ENCODE assay signal across 16 cellular contexts in genomic region chr12:11497438-11497837, GRCh38.
DNase-seq lines count a peak whose midpoint lies in the region; ATAC-seq, FAIRE-seq and TF ChIP-seq lines count a peak whose summit lies in the region.
"Had no signal": no experiment of that assay in that cellular context is flagged by ENCODE, and none has a peak within 500 bp of the region (broad histone marks: within the 10 kb centered on the region; RNA-seq: fewer than 3 reads in every experiment).

No MANE protein-coding gene starts in this region.

- RAD21 ChIA-PET in GM12878 (lab: Charles Lee; ENCODE audit: unreplicated experiment): interaction anchor here (1.5 kb wide), 1 partner anchor 9 kb away, joined by 4 read pairs; no protein-coding TSS in a partner anchor

- H4K20me1 ChIP-seq in BLaER1 (peaks cover 15% of the 10 kb centered on the region; the same call in 1 of the 2 replicates), GM12878 (ENCODE audit: control insufficient read depth, insufficient read depth) (no peaks in the 10 kb centered on the region)

- TF ChIP-seq RAD21 in GM12878 (IDR thresholded peaks at IDR 0.05; ENCODE audit: insufficient read depth, low read depth, low read length): no peak

- no peak for TF ChIP-seq EP300 in GM12878 (IDR thresholded peaks at IDR 0.05; ENCODE audit: borderline replicate concordance in 1 of 2, control insufficient read depth in 1 of 2, low read depth in 2 of 2, low read length in 2 of 2)
- TF ChIP-seq EP300 in ovary (IDR thresholded peaks at IDR 0.05): no peak

- CTCF ChIA-PET in GM12878 (lab: Yijun Ruan, JAX): interaction anchor here (0.6 to 2.4 kb wide), 3 partner anchors 10 to 188 kb away, joined by 3 to 13 read pairs (median 3); no protein-coding TSS in a partner anchor

- ATAC-seq in GM18498 (IDR thresholded peaks at IDR 0.05; ENCODE audit: unreplicated experiment) (peak; percentile 10), GM12878 (no peak), right lobe of liver (peak; percentile 82 to 92 (median 89))

- H3K4me1 ChIP-seq in BLaER1: peaks cover 17% of the 10 kb centered on the region
- peaks cover 5% of the 10 kb centered on the region for H3K4me1 ChIP-seq in GM12878 (ENCODE audit: control insufficient read depth, insufficient read depth, low read length)
- peaks cover 0 to 11% (median 3%) of the 10 kb centered on the region in 4 donors for H3K4me1 ChIP-seq in right lobe of liver
- H3K4me1 ChIP-seq in ovary (ENCODE audit: insufficient read depth): peaks cover 1% of the 10 kb centered on the region
- H3K4me1 ChIP-seq: BE2C had no signal

- H2AFZ ChIP-seq in GM12878 (ENCODE audit: control insufficient read depth, low read depth, low read length): no peak overlapping the region

- BruUV-seq in GM12878 (replicated peaks; lab: Mats Ljungman, UMichigan): no TSS peak

- H3K36me3 ChIP-seq in BLaER1 (no peaks in the 10 kb centered on the region), GM12878 (ENCODE audit: control insufficient read depth in 2 of 2, insufficient read depth in 2 of 2, low read length in 1 of 2) (no peaks in the 10 kb centered on the region), right lobe of liver (no peaks in the 10 kb centered on the region), ovary (no peaks in the 10 kb centered on the region)
- H3K36me3 ChIP-seq: BE2C had no signal

- intact Hi-C loops in GM12878 (cut with micrococcal nuclease; ENCODE audit: unreplicated experiment): no loop called here
- intact Hi-C loops in right lobe of liver (cut with DNase I): no loop called here
- intact Hi-C loops in ovary (cut with DNase I): loop anchor here in 1 of 4 donors (10.0 kb wide), 1 partner anchor 1587 kb away; no protein-coding TSS in a partner anchor

- H3K27ac ChIP-seq in BLaER1: no peak overlapping the region
- no peak overlapping the region for H3K27ac ChIP-seq in GM12878 (ENCODE audit: control insufficient read depth, insufficient read depth)
- no peak overlapping the region for H3K27ac ChIP-seq in right lobe of liver
- H3K27ac ChIP-seq in ovary: no peak overlapping the region

- TF ChIP-seq CTCF in GM12878 (IDR thresholded peaks at IDR 0.05 in 2 of 3, conservative IDR thresholded peaks at IDR 0.05 in 1 of 3; ENCODE audit: control insufficient read depth in 2 of 3, extremely low read depth in 1 of 3, insufficient read depth in 1 of 3, low read depth in 3 of 3, low read length in 3 of 3): no peak
- TF ChIP-seq CTCF in right lobe of liver (IDR thresholded peaks at IDR 0.05): no peak
- TF ChIP-seq CTCF in ovary (IDR thresholded peaks at IDR 0.05): no peak

- POLR2A ChIA-PET in GM12878 (lab: Charles Lee): no interaction called here

- in situ Hi-C loops in GM12878 (cut with MboI): no loop called here

- H3K9ac ChIP-seq in BLaER1 (no peak overlapping the region), GM12878 (ENCODE audit: control insufficient read depth, insufficient read depth, low read length) (no peak overlapping the region)

- no peak for FAIRE-seq in GM12878 (lab: Jason Lieb, UNC)
- FAIRE-seq: D721Med, H1, HTR-8/SVneo had no signal

- no peak overlapping the region for H3K4me3 ChIP-seq in BLaER1
- H3K4me3 ChIP-seq in GM12878: no peak overlapping the region
- no peak overlapping the region for H3K4me3 ChIP-seq in right lobe of liver
- H3K4me3 ChIP-seq in ovary: no peak overlapping the region

- no peak for DNase-seq in GM12878 (ENCODE audit: low read depth, low spot score)
- peak; percentile 66 to 87 (median 79) for DNase-seq in right lobe of liver
- DNase-seq in COLO829 (ENCODE audit: low spot score): no peak
- DNase-seq in SKM-1 treated with dmso at 0.1 percent for 144 hours (lab: John Stamatoyannopoulos, UW; ENCODE audit: unreplicated experiment): no peak
- no peak for DNase-seq in D341Med (ENCODE audit: low spot score)
- DNase-seq in ovary: no peak
- DNase-seq: 8988T; BE2C; CD4-positive, alpha-beta memory T cell; GDM1; H9 had no signal

- 66% methylated on average over 6 of the region's 7 CpGs for WGBS in GM12878 (ENCODE audit: insufficient coverage, insufficient replicate concordance, low lambda C conversion rate, missing lambda C conversion rate)
- WGBS in right lobe of liver (ENCODE audit: insufficient coverage, low coverage, low lambda C conversion rate, missing lambda C conversion rate): 57% methylated on average over 3 of the region's 7 CpGs
- 88 to 92% (median 91%) methylated on average over 7 of the region's 7 CpGs for WGBS in ovary, 3 donors

- TF ChIP-seq POLR2A in GM12878 (IDR thresholded peaks at IDR 0.05; ENCODE audit: low read depth, low read length) (no peak), right lobe of liver (IDR thresholded peaks at IDR 0.05) (no peak), ovary (IDR thresholded peaks at IDR 0.05) (no peak)

- H3K27me3 ChIP-seq in BLaER1 (no peaks in the 10 kb centered on the region), GM12878 (replicated peaks in 1 of 2; ENCODE audit: control insufficient read depth in 2 of 2, insufficient read depth in 2 of 2, low read length in 1 of 2) (peaks cover 0 to 7% of the 10 kb centered on the region in 2 experiments), right lobe of liver (no peaks in the 10 kb centered on the region), ovary (no peaks in the 10 kb centered on the region)

- no peaks in the 10 kb centered on the region for H3K79me2 ChIP-seq in GM12878 (ENCODE audit: control insufficient read depth, insufficient read depth, low read length)

- H3K9me3 ChIP-seq in BLaER1: 0 out of 2 replicates have a peak, but pooled peaks cover 3% of the 10 kb centered on the region
- no peaks in the 10 kb centered on the region; the same call in 2 of the 3 replicates for H3K9me3 ChIP-seq in GM12878 (replicated peaks; ENCODE audit: control insufficient read depth, insufficient read depth, low read length)
- no peaks in the 10 kb centered on the region for H3K9me3 ChIP-seq in right lobe of liver
- H3K9me3 ChIP-seq in ovary: no peaks in the 10 kb centered on the region
- H3K9me3 ChIP-seq: BE2C had no signal

- SMC1A ChIA-PET in GM12878 (lab: Charles Lee; ENCODE audit: uncharacterized antibody, unreplicated experiment): interaction anchor here (1.1 to 1.8 kb wide), 2 partner anchors 9 to 47 kb away, joined by 3 to 10 read pairs; no protein-coding TSS in a partner anchor

- H3K4me2 ChIP-seq in BLaER1 (peak overlapping the region; percentile 77), GM12878 (ENCODE audit: control insufficient read depth, insufficient read depth) (peak overlapping the region; percentile 41; the same call in 1 of the 2 replicates)

TF ChIP-seq in GM12878, 131 proteins besides CTCF, POLR2A, EP300 and RAD21:
- TF ChIP-seq, protein P1, sequence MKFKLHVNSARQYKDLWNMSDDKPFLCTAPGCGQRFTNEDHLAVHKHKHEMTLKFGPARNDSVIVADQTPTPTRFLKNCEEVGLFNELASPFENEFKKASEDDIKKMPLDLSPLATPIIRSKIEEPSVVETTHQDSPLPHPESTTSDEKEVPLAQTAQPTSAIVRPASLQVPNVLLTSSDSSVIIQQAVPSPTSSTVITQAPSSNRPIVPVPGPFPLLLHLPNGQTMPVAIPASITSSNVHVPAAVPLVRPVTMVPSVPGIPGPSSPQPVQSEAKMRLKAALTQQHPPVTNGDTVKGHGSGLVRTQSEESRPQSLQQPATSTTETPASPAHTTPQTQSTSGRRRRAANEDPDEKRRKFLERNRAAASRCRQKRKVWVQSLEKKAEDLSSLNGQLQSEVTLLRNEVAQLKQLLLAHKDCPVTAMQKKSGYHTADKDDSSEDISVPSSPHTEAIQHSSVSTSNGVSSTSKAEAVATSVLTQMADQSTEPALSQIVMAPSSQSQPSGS (IDR thresholded peaks at IDR 0.05; ENCODE audit: low read length): 0 out of 2 replicates have a peak, but pooled peaks have one; percentile 4
- no peak for TF ChIP-seq ZNF24 (IDR thresholded peaks at IDR 0.05)

Comparison
In these comparisons a context has a peak if more than half of its experiments do, and no peak if none do; other contexts are left out.
1. DNase-seq: peak in right lobe of liver (3 of 3); none in GM12878 (single experiment), COLO829 (single experiment), SKM-1 treated with dmso at 0.1 percent for 144 hours (single experiment), D341Med (single experiment) and ovary (0 of 5).